1 cellular context compared by ENCODE assay signal in genomic region chr2:69986691-69987090, GRCh38.
TF ChIP-seq lines count a peak whose summit lies in the region.

No MANE protein-coding gene starts in this region.

TF ChIP-seq in H1, 55 proteins besides CTCF, POLR2A, EP300 and RAD21:
- no peak for TF ChIP-seq SIN3A (conservative IDR thresholded peaks at IDR 0.05 in 1 of 2, IDR thresholded peaks at IDR 0.05 in 1 of 2; ENCODE audit: low read depth in 1 of 2, low read length in 2 of 2)
- no peak for TF ChIP-seq POLR2AphosphoS5 (IDR thresholded peaks at IDR 0.05; ENCODE audit: low read depth, low read length)
- TF ChIP-seq SP2 (IDR thresholded peaks at IDR 0.05; ENCODE audit: low read length) = no peak
- TF ChIP-seq SUZ12 (IDR thresholded peaks at IDR 0.05; ENCODE audit: low read length) = no peak
- no peak for TF ChIP-seq NRF1 (IDR thresholded peaks at IDR 0.05; ENCODE audit: low read depth, low read length)
- TF ChIP-seq ASH2L (IDR thresholded peaks at IDR 0.05; ENCODE audit: low read length) = no peak
- no peak for TF ChIP-seq SP4 (IDR thresholded peaks at IDR 0.05; ENCODE audit: low read length)
TF ChIP-seq in H1: peak in this region for 0.
